In the genomic region with DNA sequence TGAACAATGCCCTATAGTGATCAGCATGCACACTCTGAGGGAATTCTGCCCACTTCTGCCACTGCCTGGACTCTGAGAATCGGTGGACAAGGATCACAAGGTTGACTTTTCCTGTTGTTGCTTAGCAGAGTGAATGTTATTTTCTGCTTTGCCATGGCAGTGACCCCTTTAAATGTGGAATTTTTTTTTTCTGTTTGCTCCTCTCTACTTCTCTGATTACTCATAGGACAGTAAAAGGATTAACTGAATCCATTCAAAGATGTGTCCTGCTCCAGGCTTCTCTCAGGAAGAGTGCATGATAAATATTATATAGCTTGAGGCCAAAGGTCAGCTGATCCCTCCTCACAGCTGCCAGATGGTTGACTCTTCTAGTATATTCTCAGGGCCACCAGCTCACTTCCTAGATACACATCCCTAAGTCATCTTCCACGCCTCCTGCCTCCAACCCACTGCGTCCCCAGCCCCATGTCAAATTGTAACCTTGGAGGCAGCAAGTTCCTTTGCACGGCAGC, we compare ENCODE assay signal across 12 cellular contexts.
A peak's percentile ranks its signal among the peaks of the same experiment; 100 is the strongest.
DNase-seq lines count a peak whose midpoint lies in the region; ATAC-seq, FAIRE-seq and TF ChIP-seq lines count a peak whose summit lies in the region.
"Had no signal": no experiment of that assay in that cellular context is flagged by ENCODE, and none has a peak within 500 bp of the region (broad histone marks: within the 10 kb centered on the region; RNA-seq: fewer than 3 reads in every experiment).

No MANE protein-coding gene starts in this region.

- no peaks in the 10 kb centered on the region for H3K27me3 ChIP-seq in small intestine (ENCODE audit: control insufficient read depth in 2 of 2, insufficient read depth in 2 of 2, low read length in 2 of 2)

- WGBS in small intestine, 3 donors, result 20 to 45% (median 35%) methylated on average over 4 of the region's 4 CpGs

- H3K9me3 ChIP-seq in small intestine (ENCODE audit: control insufficient read depth, low read depth), result no peaks in the 10 kb centered on the region
- H3K9me3 ChIP-seq: HAP-1 had no signal

- peaks cover 4% of the 10 kb centered on the region for H3K9me3 Mint-ChIP-seq in glutamatergic neuron (ENCODE audit: unreplicated experiment)
- H3K9me3 Mint-ChIP-seq: activated naive CD4-positive, alpha-beta T cell treated with anti-CD3 and anti-CD28 coated beads, Interleukin-2, amount 50 U/mL, for 72 hours had no signal

- peak; percentile 48 for DNase-seq in HTR-8/SVneo (ENCODE audit: insufficient read length, low spot score)
- DNase-seq in T1000 (lab: John Stamatoyannopoulos, UW), result peak; percentile 54
- DNase-seq in glutamatergic neuron, result peak; percentile 20
- DNase-seq in small intestine, result peak; percentile 83
- DNase-seq: DMS79 treated with DMSO at 0.1 percent for 48 hours, OCI-M1 had no signal

- peaks cover 4% of the 10 kb centered on the region for H3K27me3 Mint-ChIP-seq in glutamatergic neuron (ENCODE audit: unreplicated experiment)

- peaks cover 2 to 6% of the 10 kb centered on the region in 2 donors for H3K4me1 ChIP-seq in small intestine (ENCODE audit: control insufficient read depth in 2 of 2, insufficient read depth in 1 of 2, low read depth in 1 of 2, low read length in 1 of 2)
- H3K4me1 ChIP-seq: HAP-1 had no signal

- H3K36me3 ChIP-seq in small intestine (ENCODE audit: control insufficient read depth in 2 of 2, insufficient read depth in 2 of 2, low read length in 2 of 2), result no peaks in the 10 kb centered on the region
- H3K36me3 ChIP-seq: HAP-1 had no signal

- no peak overlapping the region for H3K4me3 ChIP-seq in small intestine (ENCODE audit: low read depth in 1 of 2, low read length in 2 of 2)
- H3K4me3 ChIP-seq: HAP-1, lung had no signal

- peaks cover 39% of the 10 kb centered on the region for H3K4me1 Mint-ChIP-seq in glutamatergic neuron (ENCODE audit: low read depth, unreplicated experiment)

- peak overlapping the region; percentile 51 to 57 for H3K27ac ChIP-seq in small intestine (ENCODE audit: low read depth in 1 of 2, low read length in 1 of 2)

- no peak for ATAC-seq in GM18870 (IDR thresholded peaks at IDR 0.05; ENCODE audit: unreplicated experiment)
- ATAC-seq in GM19035 (IDR thresholded peaks at IDR 0.05; ENCODE audit: unreplicated experiment), result no peak
- ATAC-seq in GM21360 (IDR thresholded peaks at IDR 0.05; ENCODE audit: unreplicated experiment), result no peak
- ATAC-seq: activated naive CD4-positive, alpha-beta T cell treated with anti-CD3 and anti-CD28 coated beads, Interleukin-2, amount 50 U/mL, for 72 hours had no signal

- no peak for TF ChIP-seq CTCF in glutamatergic neuron (IDR thresholded peaks at IDR 0.05; ENCODE audit: partially characterized antibody, unreplicated experiment)

- peak overlapping the region; percentile 12 for H3K4me3 Mint-ChIP-seq in glutamatergic neuron (ENCODE audit: unreplicated experiment)

- H3K36me3 Mint-ChIP-seq in glutamatergic neuron (ENCODE audit: unreplicated experiment), result no peaks in the 10 kb centered on the region
- H3K36me3 Mint-ChIP-seq: activated naive CD4-positive, alpha-beta T cell treated with anti-CD3 and anti-CD28 coated beads, Interleukin-2, amount 50 U/mL, for 72 hours had no signal

- FAIRE-seq in HTR-8/SVneo (lab: Jason Lieb, UNC), result no peak
- no peak for FAIRE-seq in small intestine (lab: Jason Lieb, UNC)

- peak overlapping the region; percentile 90 for H3K27ac Mint-ChIP-seq in glutamatergic neuron (ENCODE audit: unreplicated experiment)
- H3K27ac Mint-ChIP-seq: activated naive CD4-positive, alpha-beta T cell treated with anti-CD3 and anti-CD28 coated beads, Interleukin-2, amount 50 U/mL, for 72 hours had no signal

Comparison
In these comparisons a context has a peak if more than half of its experiments do, and no peak if none do; other contexts are left out.
1. DNase-seq: peak in every context shown above with its lines; median percentile 83 in small intestine; 54 in T1000; 48 in HTR-8/SVneo; 20 in glutamatergic neuron.